In the genomic region with DNA sequence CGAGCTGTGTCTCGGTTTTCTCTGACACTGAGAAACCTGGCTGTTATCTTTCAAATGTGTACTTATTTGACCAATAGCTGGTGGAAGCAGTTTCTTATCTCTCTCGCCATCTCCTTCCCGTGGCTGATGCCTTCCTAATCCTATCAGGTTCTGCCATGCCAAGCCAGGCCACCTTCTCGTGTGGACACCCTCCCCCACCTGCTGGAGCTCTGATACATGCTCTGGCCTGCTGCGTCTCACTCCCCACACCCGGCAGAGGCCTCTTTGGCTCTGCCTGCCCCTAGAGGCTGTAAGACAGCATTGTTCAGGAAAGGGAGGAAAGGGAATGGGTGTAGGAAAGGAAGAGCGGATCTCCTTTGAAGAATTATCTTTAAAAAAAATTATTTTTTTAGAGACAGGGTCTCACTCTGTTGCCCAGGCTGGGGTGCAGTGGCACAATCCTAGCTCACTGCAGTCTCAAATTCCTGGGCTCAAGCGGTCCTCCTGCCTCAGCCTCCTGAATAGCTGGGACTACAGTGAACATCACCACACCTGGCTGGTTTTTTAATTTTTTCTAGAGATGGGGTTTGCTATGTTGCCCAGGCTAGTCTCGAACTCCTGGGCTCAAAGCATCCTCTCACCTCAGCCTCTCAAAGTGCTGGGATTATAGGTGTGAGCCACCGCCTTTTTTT, we compare ENCODE assay signal across 1 cellular context.
TF ChIP-seq lines count a peak whose summit lies in the region.

No MANE protein-coding gene starts in this region.

TF ChIP-seq in HCT116, 20 proteins besides CTCF, POLR2A, EP300 and RAD21 (continued from another document):
- TF ChIP-seq, protein P1, sequence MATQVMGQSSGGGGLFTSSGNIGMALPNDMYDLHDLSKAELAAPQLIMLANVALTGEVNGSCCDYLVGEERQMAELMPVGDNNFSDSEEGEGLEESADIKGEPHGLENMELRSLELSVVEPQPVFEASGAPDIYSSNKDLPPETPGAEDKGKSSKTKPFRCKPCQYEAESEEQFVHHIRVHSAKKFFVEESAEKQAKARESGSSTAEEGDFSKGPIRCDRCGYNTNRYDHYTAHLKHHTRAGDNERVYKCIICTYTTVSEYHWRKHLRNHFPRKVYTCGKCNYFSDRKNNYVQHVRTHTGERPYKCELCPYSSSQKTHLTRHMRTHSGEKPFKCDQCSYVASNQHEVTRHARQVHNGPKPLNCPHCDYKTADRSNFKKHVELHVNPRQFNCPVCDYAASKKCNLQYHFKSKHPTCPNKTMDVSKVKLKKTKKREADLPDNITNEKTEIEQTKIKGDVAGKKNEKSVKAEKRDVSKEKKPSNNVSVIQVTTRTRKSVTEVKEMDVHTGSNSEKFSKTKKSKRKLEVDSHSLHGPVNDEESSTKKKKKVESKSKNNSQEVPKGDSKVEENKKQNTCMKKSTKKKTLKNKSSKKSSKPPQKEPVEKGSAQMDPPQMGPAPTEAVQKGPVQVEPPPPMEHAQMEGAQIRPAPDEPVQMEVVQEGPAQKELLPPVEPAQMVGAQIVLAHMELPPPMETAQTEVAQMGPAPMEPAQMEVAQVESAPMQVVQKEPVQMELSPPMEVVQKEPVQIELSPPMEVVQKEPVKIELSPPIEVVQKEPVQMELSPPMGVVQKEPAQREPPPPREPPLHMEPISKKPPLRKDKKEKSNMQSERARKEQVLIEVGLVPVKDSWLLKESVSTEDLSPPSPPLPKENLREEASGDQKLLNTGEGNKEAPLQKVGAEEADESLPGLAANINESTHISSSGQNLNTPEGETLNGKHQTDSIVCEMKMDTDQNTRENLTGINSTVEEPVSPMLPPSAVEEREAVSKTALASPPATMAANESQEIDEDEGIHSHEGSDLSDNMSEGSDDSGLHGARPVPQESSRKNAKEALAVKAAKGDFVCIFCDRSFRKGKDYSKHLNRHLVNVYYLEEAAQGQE (IDR thresholded peaks at IDR 0.05; ENCODE audit: low read depth), result no peak
TF ChIP-seq in HCT116: peak in this region for 3.
